8 cellular contexts compared by ENCODE assay signal in genomic region chr17:78645421-78646295, GRCh38.
DNase-seq lines count a peak whose midpoint lies in the region; FAIRE-seq and TF ChIP-seq lines count a peak whose summit lies in the region.

No MANE protein-coding gene starts in this region.

- H3K14ac ChIP-seq in H9 (ENCODE audit: insufficient read depth, low read length), result no peak overlapping the region

- no peak overlapping the region for H3K18ac ChIP-seq in H9 (ENCODE audit: insufficient read length, low read depth, low read length)

- no peak for FAIRE-seq in small intestine (lab: Jason Lieb, UNC)

- H3K27me3 ChIP-seq in small intestine (ENCODE audit: control insufficient read depth in 2 of 2, insufficient read depth in 2 of 2, low read length in 2 of 2) (peaks cover 0 to 2% of the 10 kb centered on the region in 2 donors), H9 (ENCODE audit: insufficient read depth, low read length) (no peaks in the 10 kb centered on the region; the same call in 1 of the 2 replicates)

- no peak overlapping the region for H3K9ac ChIP-seq in H9 (ENCODE audit: extremely low read depth, insufficient read length, low read length)

- H3K9me3 ChIP-seq in small intestine (ENCODE audit: control insufficient read depth, low read depth) (no peaks in the 10 kb centered on the region), H9 (ENCODE audit: control insufficient read depth, low read depth, low read length) (no peaks in the 10 kb centered on the region)

- H3K4me3 ChIP-seq in fibroblast of villous mesenchyme (ENCODE audit: low read depth, low read length), result no peak overlapping the region
- H3K4me3 ChIP-seq in small intestine (ENCODE audit: low read depth in 1 of 2, low read length in 2 of 2), result no peak overlapping the region

- H3K27me3 Mint-ChIP-seq in activated CD4-positive, alpha-beta memory T cell treated with anti-CD3 and anti-CD28 coated beads, Interleukin-2, amount 10 ng/mL, durations not matched to agents 7 days and 5 days, result peaks cover 2% of the 10 kb centered on the region
- H3K27me3 Mint-ChIP-seq in H9 (ENCODE audit: low read depth), result peaks cover 2% of the 10 kb centered on the region

- no peak overlapping the region for H2AFZ ChIP-seq in H9 (ENCODE audit: low read length)

- in situ Hi-C loops in KBM-7 (cut with MboI; ENCODE audit: low pct_unique_long_range_greater_than_20kb, low sequenced_read_pairs), result no loop called here

- H3K4me2 ChIP-seq in H9 (ENCODE audit: insufficient read depth, insufficient read length, low read length), result no peak overlapping the region

- peaks cover 27% of the 10 kb centered on the region for H3K36me3 Mint-ChIP-seq in activated CD4-positive, alpha-beta memory T cell treated with anti-CD3 and anti-CD28 coated beads, Interleukin-2, amount 10 ng/mL, durations not matched to agents 7 days and 5 days (ENCODE audit: low read depth)
- H3K36me3 Mint-ChIP-seq in H9 (ENCODE audit: insufficient read depth in 1 of 3, low read depth in 3 of 3), result no peaks in the 10 kb centered on the region

- H2BK15ac ChIP-seq in H9 (ENCODE audit: low read depth, low read length), result no peak overlapping the region

- CTCF ChIA-PET in activated CD4-positive, alpha-beta memory T cell treated with anti-CD3 and anti-CD28 coated beads, Interleukin-2, amount 10 ng/mL, durations not matched to agents 7 days and 5 days (lab: Charles Lee), result no interaction called here

- no peak overlapping the region for H4K91ac ChIP-seq in H9 (ENCODE audit: insufficient read length, low read depth, low read length)

- POLR2A ChIA-PET in activated CD4-positive, alpha-beta memory T cell treated with anti-CD3 and anti-CD28 coated beads, Interleukin-2, amount 10 ng/mL, durations not matched to agents 7 days and 5 days (lab: Charles Lee), result no interaction called here

- no peaks in the 10 kb centered on the region for H3K79me1 ChIP-seq in H9 (ENCODE audit: insufficient read depth, low read depth, low read length, poor library complexity, severe bottlenecking)

- H2BK20ac ChIP-seq in H9 (ENCODE audit: low read depth, low read length, poor library complexity, severe bottlenecking), result no peak overlapping the region

- DNase-seq in DMS153 treated with DMSO at 0.1 percent for 48 hours (lab: John Stamatoyannopoulos, UW; ENCODE audit: unreplicated experiment) (peak; percentile 19), KBM-7 (peak; percentile 86), fibroblast of villous mesenchyme (ENCODE audit: low read depth) (peak; percentile 92), small intestine (peak; percentile 25), NCI-H1694 treated with DMSO at 0.1 percent for 48 hours (lab: John Stamatoyannopoulos, UW) (no peak), H9 (no peak), NK-92 (lab: John Stamatoyannopoulos, UW; ENCODE audit: unreplicated experiment) (no peak)
- peak; percentile 80 for DNase-seq in activated CD4-positive, alpha-beta memory T cell treated with anti-CD3 and anti-CD28 coated beads, Interleukin-2, amount 10 ng/mL, durations not matched to agents 7 days and 5 days

- H3K4me3 Mint-ChIP-seq in activated CD4-positive, alpha-beta memory T cell treated with anti-CD3 and anti-CD28 coated beads, Interleukin-2, amount 10 ng/mL, durations not matched to agents 7 days and 5 days, result peak overlapping the region; percentile 22
- H3K4me3 Mint-ChIP-seq in H9, result no peak overlapping the region

- no peak overlapping the region for H4K8ac ChIP-seq in H9 (replicated peaks; ENCODE audit: insufficient read length, low read depth, low read length)

- no peak overlapping the region for H2BK5ac ChIP-seq in H9 (ENCODE audit: insufficient read length, low read length)

- H2BK12ac ChIP-seq in H9 (ENCODE audit: insufficient read length, low read depth, low read length), result no peak overlapping the region

- H3K27ac Mint-ChIP-seq in activated CD4-positive, alpha-beta memory T cell treated with anti-CD3 and anti-CD28 coated beads, Interleukin-2, amount 10 ng/mL, durations not matched to agents 7 days and 5 days, result peak overlapping the region; percentile 74
- no peak overlapping the region for H3K27ac Mint-ChIP-seq in H9

- H3K23me2 ChIP-seq in H9 (ENCODE audit: insufficient read length, low read depth, low read length, poor library complexity, severe bottlenecking), result no peaks in the 10 kb centered on the region

- H3K23ac ChIP-seq in H9 (ENCODE audit: insufficient read length, low read depth, low read length), result no peak overlapping the region

- H4K5ac ChIP-seq in H9 (ENCODE audit: insufficient read length, low read depth, low read length), result no peak overlapping the region

- peaks cover 15% of the 10 kb centered on the region for H3K9me3 Mint-ChIP-seq in activated CD4-positive, alpha-beta memory T cell treated with anti-CD3 and anti-CD28 coated beads, Interleukin-2, amount 10 ng/mL, durations not matched to agents 7 days and 5 days
- H3K9me3 Mint-ChIP-seq in H9, result peaks cover 0 to 2% of the 10 kb centered on the region in 2 experiments; a peak in 3 of 5 replicates

- no peaks in the 10 kb centered on the region for H3K79me2 ChIP-seq in H9 (ENCODE audit: insufficient read depth, low read length)

- H2AK5ac ChIP-seq in H9 (ENCODE audit: insufficient read length, low read length), result no peak overlapping the region

- no peak overlapping the region for H3K4ac ChIP-seq in H9 (ENCODE audit: low read depth, low read length)

- no peaks in the 10 kb centered on the region for H4K20me1 ChIP-seq in H9 (ENCODE audit: control insufficient read depth, insufficient read depth, insufficient read length)

- TF ChIP-seq CTCF in fibroblast of villous mesenchyme (IDR thresholded peaks at IDR 0.05; ENCODE audit: insufficient read depth, low read depth, low read length) (no peak), H9 (conservative IDR thresholded peaks at IDR 0.05) (no peak)

- H3K27ac ChIP-seq in small intestine (ENCODE audit: low read depth in 1 of 2, low read length in 1 of 2) (peak overlapping the region in 1 of 2 donors; percentile 53), H9 (ENCODE audit: insufficient read length, low read depth, low read length) (no peak overlapping the region)

- H3K56ac ChIP-seq in H9 (ENCODE audit: insufficient read length, low read depth, low read length), result no peak overlapping the region

- H3T11ph ChIP-seq in H9 (ENCODE audit: low read length), result no peak overlapping the region

- H2BK120ac ChIP-seq in H9 (ENCODE audit: low read depth, low read length, poor library complexity, severe bottlenecking), result no peak overlapping the region

- no peaks in the 10 kb centered on the region for H3K4me1 ChIP-seq in small intestine (ENCODE audit: control insufficient read depth in 2 of 2, insufficient read depth in 1 of 2, low read depth in 1 of 2, low read length in 1 of 2)
- H3K4me1 ChIP-seq in H9 (ENCODE audit: insufficient read depth, low read length), result no peaks in the 10 kb centered on the region

- WGBS in small intestine, 3 donors, result 59 to 61% (median 59%) methylated on average over 30 of the region's 30 CpGs
- WGBS in H9 (ENCODE audit: extremely low coverage, insufficient read length, low lambda C conversion rate), result no CpG with 5 or more reads among the region's 30 CpGs

- H3K36me3 ChIP-seq in small intestine (ENCODE audit: control insufficient read depth in 2 of 2, insufficient read depth in 2 of 2, low read length in 2 of 2), result no peaks in the 10 kb centered on the region

- H3K4me1 Mint-ChIP-seq in activated CD4-positive, alpha-beta memory T cell treated with anti-CD3 and anti-CD28 coated beads, Interleukin-2, amount 10 ng/mL, durations not matched to agents 7 days and 5 days, result peaks cover 19% of the 10 kb centered on the region
- peaks cover 4 to 13% of the 10 kb centered on the region in 2 experiments; a peak in 1 of 4 replicates for H3K4me1 Mint-ChIP-seq in H9

Comparison
In these comparisons a context has a peak if more than half of its experiments do, and no peak if none do; other contexts are left out.
1. DNase-seq: peak in DMS153 treated with DMSO at 0.1 percent for 48 hours (single experiment), KBM-7 (single experiment), activated CD4-positive, alpha-beta memory T cell treated with anti-CD3 and anti-CD28 coated beads, Interleukin-2, amount 10 ng/mL, durations not matched to agents 7 days and 5 days (single experiment), fibroblast of villous mesenchyme (single experiment) and small intestine (single experiment); none in NCI-H1694 treated with DMSO at 0.1 percent for 48 hours (single experiment), H9 (single experiment) and NK-92 (single experiment).